Comparison of ENCODE assay signal across 8 cellular contexts in the genomic region with DNA sequence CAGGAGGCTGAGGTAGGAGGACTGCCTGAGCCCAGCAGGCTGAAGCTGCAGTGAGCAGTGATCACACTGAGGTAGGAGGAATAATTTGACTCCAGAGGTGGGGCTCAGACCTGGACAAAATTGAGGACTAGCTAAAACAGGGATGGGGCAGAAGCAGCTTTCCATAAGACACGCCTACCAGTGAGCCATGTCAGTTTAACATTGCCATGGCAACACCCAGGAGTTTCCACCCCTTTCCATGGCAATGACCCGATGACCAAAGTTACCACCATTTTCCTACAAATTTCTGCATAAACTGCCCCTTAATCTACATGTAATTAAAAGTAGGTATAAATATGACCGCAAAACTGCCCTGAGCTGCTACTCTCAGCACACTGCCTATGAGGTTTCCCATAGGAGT.
"Had no signal": no experiment of that assay in that cellular context is flagged by ENCODE, and none has a peak within 500 bp of the region (broad histone marks: within the 10 kb centered on the region; RNA-seq: fewer than 3 reads in every experiment).

No MANE protein-coding gene starts in this region.

- DNase-seq: GDM1, GF-D8 had no signal

- FAIRE-seq: G401.6, GM12878, GM12891, GM12892, GM18507, GM19239 had no signal

- ATAC-seq: GM12878 had no signal

- H3K4me3 ChIP-seq: GM12878 had no signal
